ENCODE assay signal across 24 cellular contexts in the genomic region with DNA sequence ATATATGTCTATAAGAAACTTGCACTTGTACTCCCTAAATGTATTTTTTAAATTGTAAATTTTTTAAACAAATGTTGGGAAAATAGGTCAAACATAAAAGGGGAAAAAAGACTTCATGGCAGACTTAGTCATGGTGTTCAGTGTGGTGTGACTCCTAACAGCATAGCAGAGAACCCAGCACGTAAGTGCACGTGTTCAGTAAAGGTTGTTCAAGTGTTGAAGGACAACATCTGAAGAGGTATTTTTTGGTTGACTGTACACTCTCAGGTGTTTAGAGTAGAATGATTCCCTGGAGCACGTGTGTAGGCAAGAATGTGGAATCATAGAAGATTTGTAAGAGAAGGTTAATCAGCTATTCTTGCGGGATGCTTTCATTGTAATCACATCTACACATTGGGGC.
DNase-seq lines count a peak whose midpoint lies in the region; ATAC-seq and TF ChIP-seq lines count a peak whose summit lies in the region.
"Had no signal": no experiment of that assay in that cellular context is flagged by ENCODE, and none has a peak within 500 bp of the region (broad histone marks: within the 10 kb centered on the region; RNA-seq: fewer than 3 reads in every experiment).

No MANE protein-coding gene starts in this region.

- WGBS in GM23248 (ENCODE audit: low coverage in 1 of 2, low lambda C conversion rate in 2 of 2, missing lambda C conversion rate in 2 of 2), 2 experiments = 96 to 100% methylated on average over 4 of the region's 4 CpGs
- 56 to 74% methylated on average over 4 of the region's 4 CpGs for WGBS in sigmoid colon, 2 donors

- no peaks in the 10 kb centered on the region for H3K9me3 ChIP-seq in GM23248 (ENCODE audit: low read depth)
- no peaks in the 10 kb centered on the region for H3K9me3 ChIP-seq in sigmoid colon
- H3K9me3 ChIP-seq: esophagus squamous epithelium, heart right ventricle had no signal

- CTCF ChIA-PET in WTC11 (lab: Charles Lee) = interaction anchor here (0.9 to 4.9 kb wide), 8 partner anchors 29 to 202 kb away, joined by 4 to 86 read pairs (median 14); a partner anchor contains a TSS

- no peak overlapping the region for H3K4me3 Mint-ChIP-seq in WTC11
- no peak overlapping the region for H3K4me3 Mint-ChIP-seq in stimulated activated memory B cell treated with anti-CD40 and anti-IgM and Interleukin-4, amounts not matched to agents 10 μg/mL and 1 μg/mL and 100 μg/mL, for 72 hours
- H3K4me3 Mint-ChIP-seq: activated naive CD8-positive, alpha-beta T cell treated with anti-CD3 and anti-CD28 coated beads for 36 hours; activated T-helper 1 cell treated with anti-CD3 and anti-CD28 coated beads, Interleukin-12 subunit alpha, Interleukin-12 subunit beta, Interleukin-2, Interleukin-4 antibody, amounts not matched to agents 30 ng/mL and 10 ng/mL and 1 ng/mL, durations not matched to agents 14 hours and 24 hours and 36 hours; CD8-positive, alpha-beta T cell; neural crest cell; T-helper 1 cell treated with Interleukin-12 subunit alpha and Interleukin-12 subunit beta and Interleukin-4 antibody, amounts not matched to agents 30 μg/mL and 1 μg/mL, for 36 hours had no signal

- no peaks in the 10 kb centered on the region; the same call in none of the 2 replicates for H3K4me1 Mint-ChIP-seq in WTC11
- no peaks in the 10 kb centered on the region for H3K4me1 Mint-ChIP-seq in stimulated activated memory B cell treated with anti-CD40 and anti-IgM and Interleukin-4, amounts not matched to agents 10 μg/mL and 1 μg/mL and 100 μg/mL, for 72 hours
- H3K4me1 Mint-ChIP-seq: activated naive CD8-positive, alpha-beta T cell treated with anti-CD3 and anti-CD28 coated beads for 36 hours; neural crest cell had no signal

- no peaks in the 10 kb centered on the region for H3K9me3 Mint-ChIP-seq in WTC11
- no peaks in the 10 kb centered on the region for H3K9me3 Mint-ChIP-seq in stimulated activated memory B cell treated with anti-CD40 and anti-IgM and Interleukin-4, amounts not matched to agents 10 μg/mL and 1 μg/mL and 100 μg/mL, for 72 hours
- H3K9me3 Mint-ChIP-seq: activated naive CD8-positive, alpha-beta T cell treated with anti-CD3 and anti-CD28 coated beads for 36 hours; activated T-helper 1 cell treated with anti-CD3 and anti-CD28 coated beads, Interleukin-12 subunit alpha, Interleukin-12 subunit beta, Interleukin-2, Interleukin-4 antibody, amounts not matched to agents 30 ng/mL and 10 ng/mL and 1 ng/mL, durations not matched to agents 14 hours and 24 hours and 36 hours; CD8-positive, alpha-beta T cell; neural crest cell; T-helper 1 cell treated with Interleukin-12 subunit alpha and Interleukin-12 subunit beta and Interleukin-4 antibody, amounts not matched to agents 30 μg/mL and 1 μg/mL, for 36 hours had no signal

- H3K36me3 Mint-ChIP-seq in WTC11 = peaks cover 26% of the 10 kb centered on the region
- H3K36me3 Mint-ChIP-seq in stimulated activated memory B cell treated with anti-CD40 and anti-IgM and Interleukin-4, amounts not matched to agents 10 μg/mL and 1 μg/mL and 100 μg/mL, for 72 hours = no peaks in the 10 kb centered on the region
- H3K36me3 Mint-ChIP-seq: CD8-positive, alpha-beta T cell had no signal

- H3K27me3 ChIP-seq in GM23248 (replicated peaks; ENCODE audit: insufficient read depth) (no peaks in the 10 kb centered on the region), foreskin keratinocyte (no peaks in the 10 kb centered on the region), sigmoid colon (no peaks in the 10 kb centered on the region), H7 (ENCODE audit: control insufficient read depth, insufficient read depth, low read length) (no peaks in the 10 kb centered on the region)
- H3K27me3 ChIP-seq: esophagus squamous epithelium, heart right ventricle had no signal

- H3K27ac Mint-ChIP-seq in WTC11 = peak overlapping the region; percentile 86
- no peak overlapping the region for H3K27ac Mint-ChIP-seq in stimulated activated memory B cell treated with anti-CD40 and anti-IgM and Interleukin-4, amounts not matched to agents 10 μg/mL and 1 μg/mL and 100 μg/mL, for 72 hours
- H3K27ac Mint-ChIP-seq: activated naive CD8-positive, alpha-beta T cell treated with anti-CD3 and anti-CD28 coated beads for 36 hours; activated T-helper 1 cell treated with anti-CD3 and anti-CD28 coated beads, Interleukin-12 subunit alpha, Interleukin-12 subunit beta, Interleukin-2, Interleukin-4 antibody, amounts not matched to agents 30 ng/mL and 10 ng/mL and 1 ng/mL, durations not matched to agents 14 hours and 24 hours and 36 hours; CD8-positive, alpha-beta T cell; T-helper 1 cell treated with Interleukin-12 subunit alpha and Interleukin-12 subunit beta and Interleukin-4 antibody, amounts not matched to agents 30 μg/mL and 1 μg/mL, for 36 hours had no signal

- ATAC-seq in WTC11 (no peak), foreskin keratinocyte (peak; percentile 34), GM19023 (IDR thresholded peaks at IDR 0.05; ENCODE audit: unreplicated experiment) (no peak)
- no peak for ATAC-seq in stimulated activated memory B cell treated with anti-CD40 and anti-IgM and Interleukin-4, amounts not matched to agents 10 μg/mL and 1 μg/mL and 100 μg/mL, for 72 hours
- ATAC-seq: CD8-positive, alpha-beta T cell; heart right ventricle; K562 had no signal

- H2AFZ ChIP-seq in GM23248 = no peak overlapping the region

- no peak for TF ChIP-seq POLR2A in sigmoid colon (IDR thresholded peaks at IDR 0.05)

- peaks cover 96% of the 10 kb centered on the region for H3F3A ChIP-seq in GM23248 (ENCODE audit: insufficient read depth)

- H3K4me2 ChIP-seq in GM23248 (ENCODE audit: unreplicated experiment) = peak overlapping the region; percentile 60

- POLR2A ChIA-PET in WTC11 (lab: Charles Lee) = interaction anchor here (1.4 to 3.6 kb wide), 2 partner anchors 94 to 107 kb away, joined by 3 to 17 read pairs; a partner anchor contains a TSS

- peaks cover 99% of the 10 kb centered on the region for H3K79me2 ChIP-seq in GM23248 (ENCODE audit: insufficient read depth)

- H3K4me3 ChIP-seq in GM23248 (no peak overlapping the region), sigmoid colon (no peak overlapping the region), H7 (ENCODE audit: insufficient read depth, low read depth, low read length) (no peak overlapping the region)
- H3K4me3 ChIP-seq: esophagus squamous epithelium, heart right ventricle, K562 had no signal

- H3K4me1 ChIP-seq in GM23248 (ENCODE audit: insufficient read depth) = peaks cover 40% of the 10 kb centered on the region
- peaks cover 35% of the 10 kb centered on the region for H3K4me1 ChIP-seq in foreskin keratinocyte
- peaks cover 0 to 55% (median 42%) of the 10 kb centered on the region in 4 donors for H3K4me1 ChIP-seq in sigmoid colon

- H3K9ac ChIP-seq in GM23248 = no peak overlapping the region

- TF ChIP-seq EP300 in sigmoid colon (IDR thresholded peaks at IDR 0.05) = no peak

- DNase-seq in GM23248 (no peak), WTC11 (ENCODE audit: low spot score) (no peak), foreskin keratinocyte (peak in 1 of 2 donors; percentile 69), sigmoid colon (no peak), GM13976 (ENCODE audit: low spot score) (no peak), H7 (no peak)
- DNase-seq: activated CD4-positive, CD25-positive, alpha-beta regulatory T cell; activated naive CD8-positive, alpha-beta T cell treated with anti-CD3 and anti-CD28 coated beads for 36 hours; CD8-positive, alpha-beta T cell; dermis blood vessel endothelial cell; DND-41; esophagus squamous epithelium; heart right ventricle; islet precursor cell; NCI-H2081; NCI-H524; SHP77; stimulated activated CD4-positive, alpha-beta T cell treated with anti-CD3 and anti-CD28 coated beads, Interleukin-12 subunit alpha, Interleukin-12 subunit beta, amount 100 ng/mL, for 4 hours had no signal

- H3K27me3 Mint-ChIP-seq in WTC11 (ENCODE audit: low read depth) = no peaks in the 10 kb centered on the region
- no peaks in the 10 kb centered on the region for H3K27me3 Mint-ChIP-seq in stimulated activated memory B cell treated with anti-CD40 and anti-IgM and Interleukin-4, amounts not matched to agents 10 μg/mL and 1 μg/mL and 100 μg/mL, for 72 hours
- H3K27me3 Mint-ChIP-seq: activated naive CD8-positive, alpha-beta T cell treated with anti-CD3 and anti-CD28 coated beads for 36 hours had no signal

- intact Hi-C loops in sigmoid colon (cut with DNase I) = no loop called here

- no peaks in the 10 kb centered on the region for H4K20me1 ChIP-seq in GM23248 (ENCODE audit: insufficient read depth)

- H3K9me2 ChIP-seq in GM23248 (ENCODE audit: insufficient read depth) = no peaks in the 10 kb centered on the region

- in situ Hi-C loops in GM23248 (cut with MboI) = no loop called here
- in situ Hi-C loops in GM13976 (cut with MboI; ENCODE audit: low sequenced_read_pairs, unreplicated experiment) = no loop called here

- H3K36me3 ChIP-seq in GM23248 (ENCODE audit: low read depth) = peaks cover 74% of the 10 kb centered on the region
- H3K36me3 ChIP-seq in sigmoid colon = peaks cover 0 to 23% (median 2%) of the 10 kb centered on the region in 4 donors
- H3K36me3 ChIP-seq in H7 (replicated peaks; ENCODE audit: control insufficient read depth, insufficient read depth, low read length) = peaks cover 3% of the 10 kb centered on the region

- H3K27ac ChIP-seq in GM23248 = peak overlapping the region; percentile 71
- H3K27ac ChIP-seq in foreskin keratinocyte = peak overlapping the region; percentile 7
- peak overlapping the region in 3 of 4 donors; percentile 69 to 81 (median 78) for H3K27ac ChIP-seq in sigmoid colon

- TF ChIP-seq CTCF in WTC11 (IDR thresholded peaks at IDR 0.05) (no peak), foreskin keratinocyte (conservative IDR thresholded peaks at IDR 0.05) (no peak), sigmoid colon (IDR thresholded peaks at IDR 0.05) (no peak), GM13976 (IDR thresholded peaks at IDR 0.05; ENCODE audit: borderline replicate concordance, control extremely low read depth, extremely low read depth, insufficient read depth, missing control alignments) (no peak)

TF ChIP-seq in WTC11, 78 proteins besides CTCF, POLR2A, EP300 and RAD21 (continues in another document):
- TF ChIP-seq, protein P1, sequence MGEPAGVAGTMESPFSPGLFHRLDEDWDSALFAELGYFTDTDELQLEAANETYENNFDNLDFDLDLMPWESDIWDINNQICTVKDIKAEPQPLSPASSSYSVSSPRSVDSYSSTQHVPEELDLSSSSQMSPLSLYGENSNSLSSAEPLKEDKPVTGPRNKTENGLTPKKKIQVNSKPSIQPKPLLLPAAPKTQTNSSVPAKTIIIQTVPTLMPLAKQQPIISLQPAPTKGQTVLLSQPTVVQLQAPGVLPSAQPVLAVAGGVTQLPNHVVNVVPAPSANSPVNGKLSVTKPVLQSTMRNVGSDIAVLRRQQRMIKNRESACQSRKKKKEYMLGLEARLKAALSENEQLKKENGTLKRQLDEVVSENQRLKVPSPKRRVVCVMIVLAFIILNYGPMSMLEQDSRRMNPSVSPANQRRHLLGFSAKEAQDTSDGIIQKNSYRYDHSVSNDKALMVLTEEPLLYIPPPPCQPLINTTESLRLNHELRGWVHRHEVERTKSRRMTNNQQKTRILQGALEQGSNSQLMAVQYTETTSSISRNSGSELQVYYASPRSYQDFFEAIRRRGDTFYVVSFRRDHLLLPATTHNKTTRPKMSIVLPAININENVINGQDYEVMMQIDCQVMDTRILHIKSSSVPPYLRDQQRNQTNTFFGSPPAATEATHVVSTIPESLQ (CRISPR knock-in tag; IDR thresholded peaks at IDR 0.05) = no peak

Comparison
In these comparisons a context has a peak if more than half of its experiments do, and no peak if none do; other contexts are left out.
1. H3K27ac ChIP-seq: peak in every context shown above with its lines; median percentile 78 in sigmoid colon; 71 in GM23248; 7 in foreskin keratinocyte.